Comparison of ENCODE assay signal across 1 cellular context in genomic region chr6:137927777-137928218, GRCh38.
TF ChIP-seq lines count a peak whose summit lies in the region.

No MANE protein-coding gene starts in this region.

TF ChIP-seq in GM23338, 12 proteins besides CTCF, POLR2A, EP300 and RAD21 (continued from another document):
- TF ChIP-seq, protein P1, sequence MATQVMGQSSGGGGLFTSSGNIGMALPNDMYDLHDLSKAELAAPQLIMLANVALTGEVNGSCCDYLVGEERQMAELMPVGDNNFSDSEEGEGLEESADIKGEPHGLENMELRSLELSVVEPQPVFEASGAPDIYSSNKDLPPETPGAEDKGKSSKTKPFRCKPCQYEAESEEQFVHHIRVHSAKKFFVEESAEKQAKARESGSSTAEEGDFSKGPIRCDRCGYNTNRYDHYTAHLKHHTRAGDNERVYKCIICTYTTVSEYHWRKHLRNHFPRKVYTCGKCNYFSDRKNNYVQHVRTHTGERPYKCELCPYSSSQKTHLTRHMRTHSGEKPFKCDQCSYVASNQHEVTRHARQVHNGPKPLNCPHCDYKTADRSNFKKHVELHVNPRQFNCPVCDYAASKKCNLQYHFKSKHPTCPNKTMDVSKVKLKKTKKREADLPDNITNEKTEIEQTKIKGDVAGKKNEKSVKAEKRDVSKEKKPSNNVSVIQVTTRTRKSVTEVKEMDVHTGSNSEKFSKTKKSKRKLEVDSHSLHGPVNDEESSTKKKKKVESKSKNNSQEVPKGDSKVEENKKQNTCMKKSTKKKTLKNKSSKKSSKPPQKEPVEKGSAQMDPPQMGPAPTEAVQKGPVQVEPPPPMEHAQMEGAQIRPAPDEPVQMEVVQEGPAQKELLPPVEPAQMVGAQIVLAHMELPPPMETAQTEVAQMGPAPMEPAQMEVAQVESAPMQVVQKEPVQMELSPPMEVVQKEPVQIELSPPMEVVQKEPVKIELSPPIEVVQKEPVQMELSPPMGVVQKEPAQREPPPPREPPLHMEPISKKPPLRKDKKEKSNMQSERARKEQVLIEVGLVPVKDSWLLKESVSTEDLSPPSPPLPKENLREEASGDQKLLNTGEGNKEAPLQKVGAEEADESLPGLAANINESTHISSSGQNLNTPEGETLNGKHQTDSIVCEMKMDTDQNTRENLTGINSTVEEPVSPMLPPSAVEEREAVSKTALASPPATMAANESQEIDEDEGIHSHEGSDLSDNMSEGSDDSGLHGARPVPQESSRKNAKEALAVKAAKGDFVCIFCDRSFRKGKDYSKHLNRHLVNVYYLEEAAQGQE (IDR thresholded peaks at IDR 0.05; ENCODE audit: unreplicated experiment) = no peak
